In the genomic region with DNA sequence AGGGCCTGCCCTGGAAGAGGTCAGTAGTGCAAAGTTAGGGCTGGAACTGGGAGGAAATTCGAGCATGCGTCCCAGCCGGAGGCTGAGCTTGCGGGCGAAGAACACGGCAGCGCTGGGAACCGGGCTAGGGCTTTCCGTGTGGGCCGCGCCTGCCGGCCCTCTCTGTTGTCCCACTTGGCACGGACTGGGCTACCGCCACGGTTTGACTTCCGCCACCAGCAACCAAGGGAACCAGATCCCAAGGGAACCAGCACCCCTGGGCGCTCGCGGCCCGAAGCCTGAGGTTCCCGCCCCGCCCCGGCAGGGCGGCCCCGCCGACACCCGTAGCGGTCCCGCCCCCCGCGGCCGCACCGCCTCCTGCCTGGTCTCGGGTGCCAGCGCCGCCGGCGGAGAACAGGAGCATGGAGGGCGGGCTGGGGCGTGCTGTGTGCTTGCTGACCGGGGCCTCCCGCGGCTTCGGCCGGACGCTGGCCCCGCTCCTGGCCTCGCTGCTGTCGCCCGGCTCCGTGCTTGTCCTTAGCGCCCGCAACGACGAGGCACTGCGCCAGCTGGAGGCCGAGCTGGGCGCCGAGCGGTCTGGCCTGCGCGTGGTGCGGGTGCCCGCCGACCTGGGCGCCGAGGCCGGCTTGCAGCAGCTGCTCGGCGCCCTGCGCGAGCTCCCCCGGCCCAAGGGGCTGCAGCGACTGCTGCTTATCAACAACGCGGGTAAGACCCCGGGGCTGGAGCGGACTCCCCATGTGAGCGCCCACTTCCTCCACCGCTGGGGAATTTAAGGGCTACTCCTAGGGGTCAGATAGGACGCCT, we compare ENCODE assay signal across 8 cellular contexts. TPM values are rescaled to one million over a fixed set of nuclear protein-coding genes. Genes with fewer than 3 reads are reported as not detected.
A peak's percentile ranks its signal among the peaks of the same experiment; 100 is the strongest.
DNase-seq lines count a peak whose midpoint lies in the region; ATAC-seq and TF ChIP-seq lines count a peak whose summit lies in the region.

SPR (plus strand) TSS at position 377 of the 804 bp plus-strand sequence; CDS start at position 402, 25 bp downstream.

- H3K27me3 ChIP-seq in osteoblast (ENCODE audit: insufficient read depth, low read length) (peaks cover 4% of the 10 kb centered on the region), upper lobe of right lung (no peaks in the 10 kb centered on the region)

- H3K4me1 ChIP-seq in osteoblast (ENCODE audit: insufficient read depth, low read length) (peaks cover 8% of the 10 kb centered on the region), upper lobe of right lung (peaks cover 17% of the 10 kb centered on the region)

- TF ChIP-seq CTCF in osteoblast (IDR thresholded peaks at IDR 0.05; ENCODE audit: extremely low read depth, low read depth, low read length): no peak
- no peak for TF ChIP-seq CTCF in upper lobe of right lung (IDR thresholded peaks at IDR 0.05)

- peaks cover 13% of the 10 kb centered on the region for H3K4me1 Mint-ChIP-seq in activated naive CD8-positive, alpha-beta T cell treated with anti-CD3 and anti-CD28 coated beads for 36 hours

- H3K9me3 ChIP-seq in SK-N-MC (ENCODE audit: low read depth, low read length) (no peaks in the 10 kb centered on the region), osteoblast (ENCODE audit: low read depth, low read length) (no peaks in the 10 kb centered on the region), upper lobe of right lung (no peaks in the 10 kb centered on the region)

- peaks cover 6% of the 10 kb centered on the region for H3K36me3 Mint-ChIP-seq in activated naive CD8-positive, alpha-beta T cell treated with anti-CD3 and anti-CD28 coated beads for 36 hours

- H3K9me3 Mint-ChIP-seq in activated naive CD8-positive, alpha-beta T cell treated with anti-CD3 and anti-CD28 coated beads for 36 hours: no peaks in the 10 kb centered on the region

- peaks cover 62% of the 10 kb centered on the region for H3K27me3 Mint-ChIP-seq in activated naive CD8-positive, alpha-beta T cell treated with anti-CD3 and anti-CD28 coated beads for 36 hours

- peaks cover 17% of the 10 kb centered on the region for H4K20me1 ChIP-seq in osteoblast (ENCODE audit: insufficient read depth, low read length)

- peak within 1 kb of the TSS; percentile 65 for H3K4me3 ChIP-seq in Jurkat, Clone E6-1 (ENCODE audit: low read length)
- peak within 1 kb of the TSS; percentile 97 for H3K4me3 ChIP-seq in SK-N-MC
- H3K4me3 ChIP-seq in osteoblast (ENCODE audit: insufficient read depth, low read length): peak within 1 kb of the TSS; percentile 80
- H3K4me3 ChIP-seq in upper lobe of right lung: peak within 1 kb of the TSS; percentile 84

- peak within 1 kb of the TSS; percentile 92 for H2AFZ ChIP-seq in osteoblast (ENCODE audit: low read length)

- H3K27ac ChIP-seq in SK-N-MC (no peak within 1 kb of the TSS), osteoblast (ENCODE audit: low read depth, low read length) (peak within 1 kb of the TSS; percentile 43), upper lobe of right lung (peak within 1 kb of the TSS; percentile 89)

- H3K4me2 ChIP-seq in osteoblast (ENCODE audit: insufficient read depth, low read length): peak within 1 kb of the TSS; percentile 92

- H3K79me2 ChIP-seq in osteoblast (ENCODE audit: insufficient read depth, low read length): no peaks in the 10 kb centered on the region

- H3K4me3 Mint-ChIP-seq in activated naive CD8-positive, alpha-beta T cell treated with anti-CD3 and anti-CD28 coated beads for 36 hours: peak within 1 kb of the TSS; percentile 78

- H3K36me3 ChIP-seq in SK-N-MC (ENCODE audit: insufficient read depth, low read length): peaks cover 4% of the 10 kb centered on the region; the same call in 1 of the 2 replicates
- H3K36me3 ChIP-seq in osteoblast (ENCODE audit: insufficient read depth, low read length): no peaks in the 10 kb centered on the region
- peaks cover 8% of the 10 kb centered on the region for H3K36me3 ChIP-seq in upper lobe of right lung

- DNase-seq in ELR (ENCODE audit: low read depth): peak; percentile 77
- no peak for DNase-seq in Jurkat, Clone E6-1 (ENCODE audit: low read depth, low spot score)
- DNase-seq in SK-N-MC (ENCODE audit: low read depth, low spot score): no peak
- peak; percentile 82 for DNase-seq in activated naive CD8-positive, alpha-beta T cell treated with anti-CD3 and anti-CD28 coated beads for 36 hours
- DNase-seq in head of caudate nucleus: peak; percentile 35 to 93 (median 80)
- peak; percentile 95 for DNase-seq in osteoblast (ENCODE audit: insufficient read length, low spot score, missing footprints)
- peak; percentile 92 for DNase-seq in upper lobe of right lung

- no peak within 1 kb of the TSS for H3K27ac Mint-ChIP-seq in activated naive CD8-positive, alpha-beta T cell treated with anti-CD3 and anti-CD28 coated beads for 36 hours

- H3K9ac ChIP-seq in SK-N-MC (ENCODE audit: insufficient read length): peak within 1 kb of the TSS; percentile 74

- intact Hi-C loops in head of caudate nucleus (cut with DNase I): no loop called here
- intact Hi-C loops in upper lobe of right lung (cut with DNase I): no loop called here

- ATAC-seq in GM21723 (IDR thresholded peaks at IDR 0.05; ENCODE audit: unreplicated experiment) (peak; percentile 91), upper lobe of right lung (peak; percentile 94)

RNA-seq across cellular contexts. Expression of gene SPR, which starts in this region (rescaled TPM):
- 28.4 TPM for polyA plus RNA-seq in Jurkat, Clone E6-1 (2012; ENCODE audit: insufficient read depth, insufficient read length)
- total RNA-seq in activated naive CD8-positive, alpha-beta T cell treated with anti-CD3 and anti-CD28 coated beads for 36 hours: 10 to 100 TPM; 13.9 TPM
- total RNA-seq in osteoblast (17.0 and 19.2 TPM in 2 replicates), upper lobe of right lung (44.1 TPM)

Comparison
In these comparisons a context has a peak if more than half of its experiments do, and no peak if none do; other contexts are left out.
1. DNase-seq: peak in ELR (single experiment), activated naive CD8-positive, alpha-beta T cell treated with anti-CD3 and anti-CD28 coated beads for 36 hours (single experiment), head of caudate nucleus (42 of 42), osteoblast (single experiment) and upper lobe of right lung (single experiment); none in Jurkat, Clone E6-1 (single experiment) and SK-N-MC (single experiment).
2. Peak in every context shown above with its lines, with median percentiles within 50 percentile points of each other: H3K4me3 ChIP-seq.